ENCODE assay signal across 23 cellular contexts in the genomic region with DNA sequence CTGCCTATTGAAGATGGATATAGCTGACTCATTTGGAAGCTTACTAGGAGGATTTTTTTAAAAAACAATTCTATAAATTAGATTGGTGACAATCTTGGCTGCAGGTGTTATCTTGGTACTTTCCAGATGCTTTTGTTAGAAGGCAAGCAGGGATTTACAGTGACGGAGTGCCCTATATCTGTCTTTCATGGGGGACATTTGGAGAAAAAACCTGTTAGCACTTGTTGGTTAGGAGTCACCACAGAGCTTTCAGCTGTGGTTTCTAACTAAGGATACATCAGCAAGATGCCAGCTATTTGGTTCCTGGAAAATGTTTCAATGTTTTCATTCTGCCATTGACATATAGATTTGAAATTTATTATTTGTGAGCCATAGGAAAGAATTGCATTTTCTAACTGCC.
"Had no signal": no experiment of that assay in that cellular context is flagged by ENCODE, and none has a peak within 500 bp of the region (broad histone marks: within the 10 kb centered on the region; RNA-seq: fewer than 3 reads in every experiment).

No MANE protein-coding gene starts in this region.

- DNase-seq: activated CD4-positive, alpha-beta T cell treated with anti-CD3 and anti-CD28 coated beads, Interleukin-2, amount 10 ng/mL, durations not matched to agents 24 days and 14 days; activated CD8-positive, alpha-beta memory T cell treated with anti-CD3 and anti-CD28 coated beads, Interleukin-2, amount 10 ng/mL, durations not matched to agents 7 days and 5 days; activated CD8-positive, alpha-beta T cell treated with anti-CD3 and anti-CD28 coated beads for 36 hours; activated gamma-delta T cell; activated naive CD4-positive, alpha-beta T cell treated with anti-CD3 and anti-CD28 coated beads, Interleukin-2, amount 50 U/mL, for 16 hours; activated naive CD8-positive, alpha-beta T cell treated with anti-CD3 and anti-CD28 coated beads, Interleukin-2, amount 50 U/mL, for 24 hours; activated T-cell treated with anti-CD3 and anti-CD28 coated beads for 4 hours; effector CD4-positive, alpha-beta T cell; erythroblast; gastrocnemius medialis; hypothalamus; left ventricle myocardium inferior; nucleus accumbens; posterior cingulate gyrus; right lobe of liver; small intestine; stimulated activated CD4-positive, alpha-beta T cell treated with anti-CD3 and anti-CD28 coated beads, Interleukin-2, amount 100 ng/mL, for 24 hours; stimulated activated naive CD8-positive, alpha-beta T cell treated with anti-CD3 and anti-CD28 coated beads, Interleukin-15, amount 100 ng/mL, for 72 hours; tibial artery had no signal

- H3K27ac Mint-ChIP-seq: activated CD4-positive, alpha-beta T cell treated with anti-CD3 and anti-CD28 coated beads, Interleukin-2, amount 10 ng/mL, durations not matched to agents 24 days and 14 days; activated CD8-positive, alpha-beta memory T cell treated with anti-CD3 and anti-CD28 coated beads, Interleukin-2, amount 10 ng/mL, durations not matched to agents 7 days and 5 days; activated CD8-positive, alpha-beta T cell treated with anti-CD3 and anti-CD28 coated beads for 36 hours; activated naive CD8-positive, alpha-beta T cell treated with anti-CD3 and anti-CD28 coated beads, Interleukin-2, amount 50 U/mL, for 24 hours; dendritic cell treated with granulocyte-macrophage colony-stimulating factor and Interleukin-4, amounts not matched to agents 40 ng/mL and 50 ng/mL, for 4 days; stimulated activated effector memory CD8-positive, alpha-beta T cell treated with anti-CD3 and anti-CD28 coated beads, Interleukin-12 subunit alpha, Interleukin-12 subunit beta, amount 100 ng/mL, for 72 hours; stimulated activated naive CD8-positive, alpha-beta T cell treated with anti-CD3 and anti-CD28 coated beads, Interleukin-15, amount 100 ng/mL, for 72 hours had no signal

- H3K4me1 Mint-ChIP-seq: activated CD4-positive, alpha-beta T cell treated with anti-CD3 and anti-CD28 coated beads, Interleukin-2, amount 10 ng/mL, durations not matched to agents 24 days and 14 days; activated CD8-positive, alpha-beta memory T cell treated with anti-CD3 and anti-CD28 coated beads, Interleukin-2, amount 10 ng/mL, durations not matched to agents 7 days and 5 days; activated naive CD8-positive, alpha-beta T cell treated with anti-CD3 and anti-CD28 coated beads, Interleukin-2, amount 50 U/mL, for 24 hours; stimulated activated effector memory CD8-positive, alpha-beta T cell treated with anti-CD3 and anti-CD28 coated beads, Interleukin-12 subunit alpha, Interleukin-12 subunit beta, amount 100 ng/mL, for 72 hours; stimulated activated naive CD8-positive, alpha-beta T cell treated with anti-CD3 and anti-CD28 coated beads, Interleukin-15, amount 100 ng/mL, for 72 hours had no signal

- H3K36me3 ChIP-seq: gastrocnemius medialis, left ventricle myocardium inferior, right lobe of liver, tibial artery had no signal

- FAIRE-seq: small intestine had no signal

- H3K27ac ChIP-seq: gastrocnemius medialis, left ventricle myocardium inferior, right lobe of liver, tibial artery, VCaP had no signal

- ATAC-seq: activated CD4-positive, CD25-positive, alpha-beta regulatory T cell treated with anti-CD3 and anti-CD28 coated beads, Interleukin-2, amount 50 U/mL, for 24 hours; activated CD8-positive, alpha-beta memory T cell treated with anti-CD3 and anti-CD28 coated beads, Interleukin-2, amount 10 ng/mL, durations not matched to agents 7 days and 5 days; activated CD8-positive, alpha-beta T cell treated with anti-CD3 and anti-CD28 coated beads for 36 hours; activated naive CD8-positive, alpha-beta T cell treated with anti-CD3 and anti-CD28 coated beads, Interleukin-2, amount 50 U/mL, for 24 hours; gastrocnemius medialis; right lobe of liver; stimulated activated effector memory CD8-positive, alpha-beta T cell treated with anti-CD3 and anti-CD28 coated beads, Interleukin-12 subunit alpha, Interleukin-12 subunit beta, amount 100 ng/mL, for 72 hours; stimulated activated naive CD8-positive, alpha-beta T cell treated with anti-CD3 and anti-CD28 coated beads, Interleukin-15, amount 100 ng/mL, for 72 hours had no signal

- H3K27me3 Mint-ChIP-seq: activated CD4-positive, alpha-beta T cell treated with anti-CD3 and anti-CD28 coated beads, Interleukin-2, amount 10 ng/mL, durations not matched to agents 24 days and 14 days; activated CD8-positive, alpha-beta memory T cell treated with anti-CD3 and anti-CD28 coated beads, Interleukin-2, amount 10 ng/mL, durations not matched to agents 7 days and 5 days; activated CD8-positive, alpha-beta T cell treated with anti-CD3 and anti-CD28 coated beads for 36 hours; activated naive CD8-positive, alpha-beta T cell treated with anti-CD3 and anti-CD28 coated beads, Interleukin-2, amount 50 U/mL, for 24 hours; dendritic cell treated with granulocyte-macrophage colony-stimulating factor and Interleukin-4, amounts not matched to agents 40 ng/mL and 50 ng/mL, for 4 days; stimulated activated naive CD8-positive, alpha-beta T cell treated with anti-CD3 and anti-CD28 coated beads, Interleukin-15, amount 100 ng/mL, for 72 hours had no signal

- H3K9me3 Mint-ChIP-seq: activated CD4-positive, alpha-beta T cell treated with anti-CD3 and anti-CD28 coated beads, Interleukin-2, amount 10 ng/mL, durations not matched to agents 24 days and 14 days had no signal

- H3K36me3 Mint-ChIP-seq: activated CD8-positive, alpha-beta memory T cell treated with anti-CD3 and anti-CD28 coated beads, Interleukin-2, amount 10 ng/mL, durations not matched to agents 7 days and 5 days; stimulated activated effector memory CD8-positive, alpha-beta T cell treated with anti-CD3 and anti-CD28 coated beads, Interleukin-12 subunit alpha, Interleukin-12 subunit beta, amount 100 ng/mL, for 72 hours had no signal

- H3K4me3 ChIP-seq: gastrocnemius medialis, left ventricle myocardium inferior, right lobe of liver, tibial artery had no signal

- H3K4me1 ChIP-seq: gastrocnemius medialis, left ventricle myocardium inferior, right lobe of liver, tibial artery had no signal

- H3K4me3 Mint-ChIP-seq: activated CD4-positive, alpha-beta T cell treated with anti-CD3 and anti-CD28 coated beads, Interleukin-2, amount 10 ng/mL, durations not matched to agents 24 days and 14 days; activated CD8-positive, alpha-beta memory T cell treated with anti-CD3 and anti-CD28 coated beads, Interleukin-2, amount 10 ng/mL, durations not matched to agents 7 days and 5 days; activated CD8-positive, alpha-beta T cell treated with anti-CD3 and anti-CD28 coated beads for 36 hours; activated naive CD8-positive, alpha-beta T cell treated with anti-CD3 and anti-CD28 coated beads, Interleukin-2, amount 50 U/mL, for 24 hours; dendritic cell treated with granulocyte-macrophage colony-stimulating factor and Interleukin-4, amounts not matched to agents 40 ng/mL and 50 ng/mL, for 4 days; stimulated activated effector memory CD8-positive, alpha-beta T cell treated with anti-CD3 and anti-CD28 coated beads, Interleukin-12 subunit alpha, Interleukin-12 subunit beta, amount 100 ng/mL, for 72 hours; stimulated activated naive CD8-positive, alpha-beta T cell treated with anti-CD3 and anti-CD28 coated beads, Interleukin-15, amount 100 ng/mL, for 72 hours had no signal

- H3K27me3 ChIP-seq: gastrocnemius medialis, right lobe of liver, tibial artery had no signal

- H3K9me3 ChIP-seq: gastrocnemius medialis, left ventricle myocardium inferior, right lobe of liver, tibial artery had no signal
